Comparison of ENCODE assay signal across 1 cellular context in genomic region chr4:106315968-106316772, GRCh38.
TF ChIP-seq lines count a peak whose summit lies in the region.

Gene AIMP1 (plus strand): TSS chr4:106316550. CDS start chr4:106325010, 8,460 bp downstream.
Gene TBCK (minus strand): TSS chr4:106316209. CDS start chr4:106308960, 7,249 bp downstream.

TF ChIP-seq in GM12878, 131 proteins besides CTCF, POLR2A, EP300 and RAD21 (continued from another document):
- TF ChIP-seq, protein P1, sequence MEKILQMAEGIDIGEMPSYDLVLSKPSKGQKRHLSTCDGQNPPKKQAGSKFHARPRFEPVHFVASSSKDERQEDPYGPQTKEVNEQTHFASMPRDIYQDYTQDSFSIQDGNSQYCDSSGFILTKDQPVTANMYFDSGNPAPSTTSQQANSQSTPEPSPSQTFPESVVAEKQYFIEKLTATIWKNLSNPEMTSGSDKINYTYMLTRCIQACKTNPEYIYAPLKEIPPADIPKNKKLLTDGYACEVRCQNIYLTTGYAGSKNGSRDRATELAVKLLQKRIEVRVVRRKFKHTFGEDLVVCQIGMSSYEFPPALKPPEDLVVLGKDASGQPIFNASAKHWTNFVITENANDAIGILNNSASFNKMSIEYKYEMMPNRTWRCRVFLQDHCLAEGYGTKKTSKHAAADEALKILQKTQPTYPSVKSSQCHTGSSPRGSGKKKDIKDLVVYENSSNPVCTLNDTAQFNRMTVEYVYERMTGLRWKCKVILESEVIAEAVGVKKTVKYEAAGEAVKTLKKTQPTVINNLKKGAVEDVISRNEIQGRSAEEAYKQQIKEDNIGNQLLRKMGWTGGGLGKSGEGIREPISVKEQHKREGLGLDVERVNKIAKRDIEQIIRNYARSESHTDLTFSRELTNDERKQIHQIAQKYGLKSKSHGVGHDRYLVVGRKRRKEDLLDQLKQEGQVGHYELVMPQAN (conservative IDR thresholded peaks at IDR 0.05), result peak; percentile 28; the same call in 1 of the 2 replicates
- TF ChIP-seq E2F8 (IDR thresholded peaks at IDR 0.05; ENCODE audit: low read depth, partially characterized antibody) (peak; percentile 75), SPI1 (IDR thresholded peaks at IDR 0.05; ENCODE audit: borderline replicate concordance, insufficient read depth, low read depth, low read length) (peak; percentile 19; the same call in 1 of the 2 replicates), RAD51 (IDR thresholded peaks at IDR 0.05) (peak; percentile 64; the same call in 1 of the 2 replicates), TCF7 (IDR thresholded peaks at IDR 0.05; ENCODE audit: borderline replicate concordance) (0 out of 2 replicates have a peak, but pooled peaks have one; percentile 12), SMAD5 (IDR thresholded peaks at IDR 0.05; ENCODE audit: low read depth) (peak; percentile 72), CBFB (IDR thresholded peaks at IDR 0.05; ENCODE audit: low read depth) (peak; percentile 95), ZNF24 (IDR thresholded peaks at IDR 0.05) (no peak), TCF12 (IDR thresholded peaks at IDR 0.05; ENCODE audit: low read depth, low read length) (0 out of 2 replicates have a peak, but pooled peaks have one; percentile 39), EGR1 (IDR thresholded peaks at IDR 0.05; ENCODE audit: borderline replicate concordance in 1 of 2, low read depth in 2 of 2, low read length in 2 of 2) (0 out of 3 replicates have a peak, but pooled peaks of 1 of the 2 experiments have one; percentile 42), RELB (IDR thresholded peaks at IDR 0.05; ENCODE audit: low read depth) (peak; percentile 99), CHD2 (IDR thresholded peaks at IDR 0.05; ENCODE audit: borderline replicate concordance, low read depth, low read length) (peak; percentile 16; the same call in 1 of the 2 replicates), SUZ12 (IDR thresholded peaks at IDR 0.05; ENCODE audit: unreplicated experiment) (no peak), ZNF622 (IDR thresholded peaks at IDR 0.05) (no peak), BCL3 (IDR thresholded peaks at IDR 0.05; ENCODE audit: borderline replicate concordance, insufficient read depth, low read depth, low read length, poor library complexity, severe bottlenecking) (no peak), GATAD2B (conservative IDR thresholded peaks at IDR 0.05; ENCODE audit: low read depth) (peak; percentile 40; the same call in 1 of the 2 replicates), MTA3 (IDR thresholded peaks at IDR 0.05; ENCODE audit: borderline replicate concordance, low read length) (no peak; the same call in 1 of the 2 replicates), HCFC1 (IDR thresholded peaks at IDR 0.05; ENCODE audit: low read length) (peak; percentile 78), LARP7 (IDR thresholded peaks at IDR 0.05) (peak; percentile 62), NFIC (IDR thresholded peaks at IDR 0.05; ENCODE audit: low read depth, low read length) (peak; percentile 57; the same call in 1 of the 2 replicates), RELA (IDR thresholded peaks at IDR 0.05; ENCODE audit: borderline replicate concordance, partially characterized antibody) (peak; percentile 73), POU2F2 (IDR thresholded peaks at IDR 0.05; ENCODE audit: borderline replicate concordance, low read depth, low read length) (no peak; the same call in 2 of the 3 replicates), CREM (IDR thresholded peaks at IDR 0.05; ENCODE audit: low read depth) (peak; percentile 98), PKNOX1 (IDR thresholded peaks at IDR 0.05) (peak; percentile 88), ZNF592 (IDR thresholded peaks at IDR 0.05) (peak; percentile 96), RFX5 (IDR thresholded peaks at IDR 0.05; ENCODE audit: low read depth, low read length) (no peak), PML (IDR thresholded peaks at IDR 0.05; ENCODE audit: low read length) (peak; percentile 90)
- TF ChIP-seq, protein P2, sequence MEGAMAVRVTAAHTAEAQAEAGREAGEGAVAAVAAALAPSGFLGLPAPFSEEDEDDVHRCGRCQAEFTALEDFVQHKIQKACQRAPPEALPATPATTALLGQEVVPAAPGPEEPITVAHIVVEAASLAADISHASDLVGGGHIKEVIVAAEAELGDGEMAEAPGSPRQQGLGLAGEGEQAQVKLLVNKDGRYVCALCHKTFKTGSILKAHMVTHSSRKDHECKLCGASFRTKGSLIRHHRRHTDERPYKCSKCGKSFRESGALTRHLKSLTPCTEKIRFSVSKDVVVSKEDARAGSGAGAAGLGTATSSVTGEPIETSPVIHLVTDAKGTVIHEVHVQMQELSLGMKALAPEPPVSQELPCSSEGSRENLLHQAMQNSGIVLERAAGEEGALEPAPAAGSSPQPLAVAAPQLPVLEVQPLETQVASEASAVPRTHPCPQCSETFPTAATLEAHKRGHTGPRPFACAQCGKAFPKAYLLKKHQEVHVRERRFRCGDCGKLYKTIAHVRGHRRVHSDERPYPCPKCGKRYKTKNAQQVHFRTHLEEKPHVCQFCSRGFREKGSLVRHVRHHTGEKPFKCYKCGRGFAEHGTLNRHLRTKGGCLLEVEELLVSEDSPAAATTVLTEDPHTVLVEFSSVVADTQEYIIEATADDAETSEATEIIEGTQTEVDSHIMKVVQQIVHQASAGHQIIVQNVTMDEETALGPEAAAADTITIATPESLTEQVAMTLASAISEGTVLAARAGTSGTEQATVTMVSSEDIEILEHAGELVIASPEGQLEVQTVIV (IDR thresholded peaks at IDR 0.05; ENCODE audit: borderline replicate concordance, partially characterized antibody), result peak; percentile 73
- TF ChIP-seq, protein P3, sequence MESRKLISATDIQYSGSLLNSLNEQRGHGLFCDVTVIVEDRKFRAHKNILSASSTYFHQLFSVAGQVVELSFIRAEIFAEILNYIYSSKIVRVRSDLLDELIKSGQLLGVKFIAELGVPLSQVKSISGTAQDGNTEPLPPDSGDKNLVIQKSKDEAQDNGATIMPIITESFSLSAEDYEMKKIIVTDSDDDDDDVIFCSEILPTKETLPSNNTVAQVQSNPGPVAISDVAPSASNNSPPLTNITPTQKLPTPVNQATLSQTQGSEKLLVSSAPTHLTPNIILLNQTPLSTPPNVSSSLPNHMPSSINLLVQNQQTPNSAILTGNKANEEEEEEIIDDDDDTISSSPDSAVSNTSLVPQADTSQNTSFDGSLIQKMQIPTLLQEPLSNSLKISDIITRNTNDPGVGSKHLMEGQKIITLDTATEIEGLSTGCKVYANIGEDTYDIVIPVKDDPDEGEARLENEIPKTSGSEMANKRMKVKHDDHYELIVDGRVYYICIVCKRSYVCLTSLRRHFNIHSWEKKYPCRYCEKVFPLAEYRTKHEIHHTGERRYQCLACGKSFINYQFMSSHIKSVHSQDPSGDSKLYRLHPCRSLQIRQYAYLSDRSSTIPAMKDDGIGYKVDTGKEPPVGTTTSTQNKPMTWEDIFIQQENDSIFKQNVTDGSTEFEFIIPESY (IDR thresholded peaks at IDR 0.05), result peak; percentile 98
